16 cellular contexts compared by ENCODE assay signal in the genomic region with DNA sequence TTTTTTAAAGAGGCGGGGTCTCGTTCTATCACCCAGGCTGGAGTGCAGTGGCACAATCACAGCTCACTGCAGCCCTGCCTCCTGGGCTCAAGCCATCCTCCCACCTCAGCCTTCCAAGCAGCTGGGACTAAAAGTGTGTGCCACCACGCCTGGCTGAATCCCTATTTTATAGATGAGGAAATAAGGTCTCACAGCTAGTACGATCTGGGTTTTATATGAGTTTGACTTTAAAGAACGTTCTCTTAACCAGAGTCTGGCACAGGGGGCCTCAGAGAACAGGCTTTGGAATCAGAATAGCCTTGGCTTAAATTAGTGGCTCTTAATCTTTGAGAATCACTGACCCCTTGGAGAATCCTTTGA. TPM values are rescaled to one million over a fixed set of nuclear protein-coding genes. Genes with fewer than 3 reads are reported as not detected.
"Had no signal": no experiment of that assay in that cellular context is flagged by ENCODE, and none has a peak within 500 bp of the region (broad histone marks: within the 10 kb centered on the region; RNA-seq: fewer than 3 reads in every experiment).

No MANE protein-coding gene starts in this region.

- H3K9me3 Mint-ChIP-seq: activated CD4-positive, alpha-beta memory T cell treated with anti-CD3 and anti-CD28 coated beads for 36 hours; natural killer cell treated with Interleukin-12 subunit alpha and Interleukin-12 subunit beta and Interleukin-15 and Interleukin-18, amount 100 ng/mL, for 72 hours had no signal

- H3K9me3 ChIP-seq: suprapubic skin, upper lobe of left lung had no signal

- H3K4me3 ChIP-seq: suprapubic skin, upper lobe of left lung had no signal

- H3K4me1 ChIP-seq: suprapubic skin, upper lobe of left lung had no signal

- H3K27ac Mint-ChIP-seq: activated CD4-positive, alpha-beta memory T cell treated with anti-CD3 and anti-CD28 coated beads for 36 hours had no signal

- H3K36me3 ChIP-seq: suprapubic skin, upper lobe of left lung had no signal

- ATAC-seq: activated CD4-positive, CD25-positive, alpha-beta regulatory T cell treated with anti-CD3 and anti-CD28 coated beads, Interleukin-2, amount 50 U/mL, for 24 hours; left lobe of liver; natural killer cell treated with Interleukin-12 subunit alpha and Interleukin-12 subunit beta and Interleukin-15 and Interleukin-18, amount 100 ng/mL, for 72 hours had no signal

- H3K27me3 Mint-ChIP-seq: activated CD4-positive, alpha-beta memory T cell treated with anti-CD3 and anti-CD28 coated beads for 36 hours; natural killer cell treated with Interleukin-12 subunit alpha and Interleukin-12 subunit beta and Interleukin-15 and Interleukin-18, amount 100 ng/mL, for 72 hours had no signal

- H3K27ac ChIP-seq: suprapubic skin, upper lobe of left lung had no signal

- DNase-seq: activated CD8-positive, alpha-beta memory T cell treated with anti-CD3 and anti-CD28 coated beads, Interleukin-2, amount 50 U/mL, for 4 hours; aorta; stimulated activated CD4-positive, alpha-beta T cell treated with anti-CD3 and anti-CD28 coated beads, Interleukin-2, amount 100 ng/mL, for 48 hours; stimulated activated naive CD4-positive, alpha-beta T cell treated with Interleukin-2 at 50 U/mL for 16 hours; T-helper 2 cell; upper lobe of left lung had no signal

- H3K27me3 ChIP-seq: suprapubic skin, upper lobe of left lung had no signal

- H3K36me3 Mint-ChIP-seq: natural killer cell treated with Interleukin-12 subunit alpha and Interleukin-12 subunit beta and Interleukin-15 and Interleukin-18, amount 100 ng/mL, for 72 hours had no signal

- H3K4me3 Mint-ChIP-seq: activated CD4-positive, alpha-beta memory T cell treated with anti-CD3 and anti-CD28 coated beads for 36 hours; natural killer cell treated with Interleukin-12 subunit alpha and Interleukin-12 subunit beta and Interleukin-15 and Interleukin-18, amount 100 ng/mL, for 72 hours had no signal

RNA-seq across cellular contexts. Expression of gene CPLX2, which starts 49.1 kb away (rescaled TPM):
- total RNA-seq: activated CD4-positive, alpha-beta memory T cell treated with anti-CD3 and anti-CD28 coated beads for 36 hours; aorta; bronchial epithelial cell; chondrocyte; dermis microvascular lymphatic vessel endothelial cell; left lobe of liver; mammary epithelial cell; natural killer cell treated with Interleukin-12 subunit alpha and Interleukin-12 subunit beta and Interleukin-15 and Interleukin-18, amount 100 ng/mL, for 72 hours; osteocyte; suprapubic skin had no signal
- polyA plus RNA-seq: aorta, mammary epithelial cell had no signal
